In genomic region chr6:34610819-34611477, GRCh38 we compare ENCODE assay signal across 10 cellular contexts. TPM values are rescaled to one million over a fixed set of nuclear protein-coding genes. Genes with fewer than 3 reads are reported as not detected.
A peak's percentile ranks its signal among the peaks of the same experiment; 100 is the strongest.
DNase-seq lines count a peak whose midpoint lies in the region; ATAC-seq and TF ChIP-seq lines count a peak whose summit lies in the region.
"Had no signal": no experiment of that assay in that cellular context is flagged by ENCODE, and none has a peak within 500 bp of the region (broad histone marks: within the 10 kb centered on the region; RNA-seq: fewer than 3 reads in every experiment).

No MANE protein-coding gene starts in this region.

- H2AFZ ChIP-seq in osteoblast (ENCODE audit: low read length) = no peak overlapping the region

- intact Hi-C loops in naive thymus-derived CD4-positive, alpha-beta T cell (cut with micrococcal nuclease) = no loop called here

- peak; percentile 20 for DNase-seq in COLO829 (ENCODE audit: low spot score)
- DNase-seq in MV-4-11 (lab: John Stamatoyannopoulos, UW) = peak; percentile 27
- peak; percentile 83 to 91 for DNase-seq in cardiac fibroblast (ENCODE audit: low read depth in 2 of 2)
- peak; percentile 83 for DNase-seq in osteoblast (ENCODE audit: insufficient read length, low spot score, missing footprints)
- DNase-seq in naive thymus-derived CD4-positive, alpha-beta T cell = no peak
- no peak for DNase-seq in UCSD-AML1 (lab: John Stamatoyannopoulos, UW; ENCODE audit: unreplicated experiment)
- no peak for DNase-seq in NCI-H2029 (lab: John Stamatoyannopoulos, UW)
- DNase-seq in stimulated activated CD4-positive, alpha-beta T cell treated with anti-CD3 and anti-CD28 coated beads, Interleukin-2, amount 100 ng/mL, for 48 hours = no peak
- DNase-seq: activated CD8-positive, alpha-beta memory T cell treated with anti-CD3 and anti-CD28 coated beads for 24 hours; mesendoderm had no signal

- H4K20me1 ChIP-seq in osteoblast (ENCODE audit: insufficient read depth, low read length) = peaks cover 24% of the 10 kb centered on the region

- no peak overlapping the region for H3K4me3 ChIP-seq in cardiac fibroblast (replicated peaks in 1 of 2; ENCODE audit: low read depth in 2 of 2, low read length in 2 of 2)
- no peak overlapping the region for H3K4me3 ChIP-seq in osteoblast (ENCODE audit: insufficient read depth, low read length)
- H3K4me3 ChIP-seq in naive thymus-derived CD4-positive, alpha-beta T cell (ENCODE audit: low read length) = no peak overlapping the region

- H3K36me3 Mint-ChIP-seq in naive thymus-derived CD4-positive, alpha-beta T cell = peaks cover 0 to 14% (median 3%) of the 10 kb centered on the region in 5 donors

- no peaks in the 10 kb centered on the region for H3K36me3 ChIP-seq in osteoblast (ENCODE audit: insufficient read depth, low read length)
- H3K36me3 ChIP-seq in naive thymus-derived CD4-positive, alpha-beta T cell (ENCODE audit: control insufficient read depth in 2 of 3, insufficient read depth in 3 of 3, low read length in 3 of 3) = peaks cover 0 to 9% (median 4%) of the 10 kb centered on the region in 3 experiments

- ATAC-seq in naive thymus-derived CD4-positive, alpha-beta T cell = no peak

- no peak overlapping the region for H3K4me3 Mint-ChIP-seq in naive thymus-derived CD4-positive, alpha-beta T cell

- no peaks in the 10 kb centered on the region for H3K27me3 Mint-ChIP-seq in naive thymus-derived CD4-positive, alpha-beta T cell

- peak overlapping the region; percentile 1 for H3K4me2 ChIP-seq in osteoblast (ENCODE audit: insufficient read depth, low read length)

- H3K9me3 Mint-ChIP-seq in naive thymus-derived CD4-positive, alpha-beta T cell = no peaks in the 10 kb centered on the region

- peaks cover 10% of the 10 kb centered on the region for H3K4me1 ChIP-seq in osteoblast (ENCODE audit: insufficient read depth, low read length)
- no peaks in the 10 kb centered on the region for H3K4me1 ChIP-seq in naive thymus-derived CD4-positive, alpha-beta T cell (ENCODE audit: control insufficient read depth in 2 of 2, insufficient read depth in 2 of 2, low read length in 2 of 2)

- CTCF ChIA-PET in naive thymus-derived CD4-positive, alpha-beta T cell (lab: Charles Lee) = interaction anchor here (0.8 to 5.2 kb wide), 5 partner anchors 9 to 362 kb away, joined by 3 to 91 read pairs (median 5); partner anchors contain the start of gene SMIM29

- POLR2A ChIA-PET in naive thymus-derived CD4-positive, alpha-beta T cell (lab: Charles Lee) = interaction anchor here (0.6 kb wide), 1 partner anchor 194 kb away, joined by 3 read pairs; no protein-coding TSS in a partner anchor

- peaks cover 46% of the 10 kb centered on the region for H3K79me2 ChIP-seq in osteoblast (ENCODE audit: insufficient read depth, low read length)

- peaks cover 2 to 17% (median 13%) of the 10 kb centered on the region in 7 donors for H3K4me1 Mint-ChIP-seq in naive thymus-derived CD4-positive, alpha-beta T cell

- TF ChIP-seq CTCF in cardiac fibroblast (IDR thresholded peaks at IDR 0.05; ENCODE audit: low read depth, low read length) (no peak), osteoblast (IDR thresholded peaks at IDR 0.05; ENCODE audit: extremely low read depth, low read depth, low read length) (no peak)

- no peak overlapping the region for H3K27ac ChIP-seq in osteoblast (ENCODE audit: low read depth, low read length)
- H3K27ac ChIP-seq in naive thymus-derived CD4-positive, alpha-beta T cell (ENCODE audit: low read depth, low read length) = no peak overlapping the region

- peak overlapping the region in 1 of 9 donors; percentile 63 for H3K27ac Mint-ChIP-seq in naive thymus-derived CD4-positive, alpha-beta T cell

- H3K9me3 ChIP-seq in osteoblast (ENCODE audit: low read depth, low read length) = no peaks in the 10 kb centered on the region
- H3K9me3 ChIP-seq in naive thymus-derived CD4-positive, alpha-beta T cell (ENCODE audit: control insufficient read depth in 2 of 3, low read length in 3 of 3) = no peaks in the 10 kb centered on the region

- H3K27me3 ChIP-seq in osteoblast (ENCODE audit: insufficient read depth, low read length) = no peaks in the 10 kb centered on the region
- H3K27me3 ChIP-seq in naive thymus-derived CD4-positive, alpha-beta T cell (ENCODE audit: control insufficient read depth in 2 of 2, insufficient read depth in 2 of 2, low read length in 2 of 2) = no peaks in the 10 kb centered on the region

RNA-seq across cellular contexts. Expression of gene SPDEF, which starts 54.8 kb away (rescaled TPM):
- 0.29 TPM in 1 of 2 replicates, not detected in the other for total RNA-seq in osteoblast
- total RNA-seq in naive thymus-derived CD4-positive, alpha-beta T cell = under 1 TPM in 2 of 5 experiments, not detected in 3; 0.39 to 0.40 TPM
- not detected for polyA plus RNA-seq in naive thymus-derived CD4-positive, alpha-beta T cell

Comparison
In these comparisons a context has a peak if more than half of its experiments do, and no peak if none do; other contexts are left out.
1. DNase-seq: peak in COLO829 (single experiment), MV-4-11 (single experiment), cardiac fibroblast (2 of 2) and osteoblast (single experiment); none in naive thymus-derived CD4-positive, alpha-beta T cell (0 of 9), UCSD-AML1 (single experiment), NCI-H2029 (single experiment) and stimulated activated CD4-positive, alpha-beta T cell treated with anti-CD3 and anti-CD28 coated beads, Interleukin-2, amount 100 ng/mL, for 48 hours (0 of 2).